Comparison of ENCODE assay signal across 9 cellular contexts in the genomic region with DNA sequence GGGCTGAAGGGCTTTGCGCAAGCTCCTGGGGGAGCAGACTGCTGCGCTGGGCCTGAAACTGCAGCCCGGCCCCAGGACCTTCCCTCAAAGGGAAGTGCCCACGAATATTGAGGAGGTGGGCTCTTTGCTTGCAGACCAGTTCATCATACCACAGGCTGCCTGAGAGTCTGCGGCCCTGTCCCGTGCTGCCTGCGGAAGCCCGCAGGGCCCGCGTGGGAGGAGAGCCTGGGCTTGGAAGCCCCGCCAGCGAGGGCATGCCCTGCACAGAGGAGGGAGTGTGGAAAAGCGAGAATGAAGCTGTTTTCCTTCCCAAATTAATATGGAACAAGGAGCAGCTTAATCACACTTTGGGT.
DNase-seq lines count a peak whose midpoint lies in the region; ATAC-seq and TF ChIP-seq lines count a peak whose summit lies in the region.
"Had no signal": no experiment of that assay in that cellular context is flagged by ENCODE, and none has a peak within 500 bp of the region (broad histone marks: within the 10 kb centered on the region; RNA-seq: fewer than 3 reads in every experiment).

No MANE protein-coding gene starts in this region.

- no peaks in the 10 kb centered on the region for H3K27me3 ChIP-seq in BLaER1 treated with 17β-estradiol and CSF1 and Interleukin-3, amounts not matched to agents 10 nM and 100 nM
- peaks cover 0 to 51% (median 14%) of the 10 kb centered on the region in 45 donors for H3K27me3 ChIP-seq in dorsolateral prefrontal cortex
- no peaks in the 10 kb centered on the region for H3K27me3 ChIP-seq in osteoblast (ENCODE audit: insufficient read depth, low read length)

- peaks cover 0 to 52% (median 12%) of the 10 kb centered on the region in 11 experiments; a peak in 12 of 22 replicates for H3K36me3 ChIP-seq in BLaER1 treated with 17β-estradiol and CSF1 and Interleukin-3, amounts not matched to agents 10 nM and 100 nM
- H3K36me3 ChIP-seq in osteoblast (ENCODE audit: insufficient read depth, low read length) = no peaks in the 10 kb centered on the region

- no peak for DNase-seq in Jurkat, Clone E6-1 (ENCODE audit: low read depth, low spot score)
- DNase-seq in dorsolateral prefrontal cortex (no peak), osteoblast (ENCODE audit: insufficient read length, low spot score, missing footprints) (no peak), anterior cingulate cortex (lab: John Stamatoyannopoulos, UW) (no peak)
- DNase-seq in stimulated activated CD8-positive, alpha-beta memory T cell treated with anti-CD3 and anti-CD28 coated beads, Interleukin-4, amount 100 ng/mL, for 48 hours = no peak
- DNase-seq: cerebellar nuclear complex had no signal

- peaks cover 0 to 85% (median 0%) of the 10 kb centered on the region in 11 experiments; a peak in 9 of 22 replicates for H4K20me1 ChIP-seq in BLaER1 treated with 17β-estradiol and CSF1 and Interleukin-3, amounts not matched to agents 10 nM and 100 nM
- no peaks in the 10 kb centered on the region for H4K20me1 ChIP-seq in osteoblast (ENCODE audit: insufficient read depth, low read length)

- H3K9me3 ChIP-seq in BLaER1 treated with 17β-estradiol and CSF1 and Interleukin-3, amounts not matched to agents 10 nM and 100 nM (replicated peaks in 1 of 11) = peaks cover 0 to 16% (median 0%) of the 10 kb centered on the region in 11 experiments; a peak in 4 of 22 replicates
- no peaks in the 10 kb centered on the region for H3K9me3 ChIP-seq in osteoblast (ENCODE audit: low read depth, low read length)

- H3K79me2 ChIP-seq in osteoblast (ENCODE audit: insufficient read depth, low read length) = no peaks in the 10 kb centered on the region

- H3K4me2 ChIP-seq in BLaER1 treated with 17β-estradiol and CSF1 and Interleukin-3, amounts not matched to agents 10 nM and 100 nM = peak overlapping the region; percentile 41 to 97 (median 81)
- H3K4me2 ChIP-seq in osteoblast (ENCODE audit: insufficient read depth, low read length) = peak overlapping the region; percentile 61

- H2AFZ ChIP-seq in osteoblast (ENCODE audit: low read length) = no peak overlapping the region

- ATAC-seq in HG02610 (IDR thresholded peaks at IDR 0.05; ENCODE audit: unreplicated experiment) (no peak), HG02852 (IDR thresholded peaks at IDR 0.05; ENCODE audit: unreplicated experiment) (no peak)

- H3K27ac ChIP-seq in BLaER1 treated with 17β-estradiol and CSF1 and Interleukin-3, amounts not matched to agents 10 nM and 100 nM = peak overlapping the region in 10 of 11 experiments; percentile 3 to 91 (median 52); a peak in 16 of 22 replicates
- H3K27ac ChIP-seq in dorsolateral prefrontal cortex (peak overlapping the region in 1 of 59 donors; percentile 51), osteoblast (ENCODE audit: low read depth, low read length) (no peak overlapping the region)

- peak overlapping the region in 7 of 11 experiments; percentile 34 to 92 (median 85); a peak in 12 of 22 replicates for H3K9ac ChIP-seq in BLaER1 treated with 17β-estradiol and CSF1 and Interleukin-3, amounts not matched to agents 10 nM and 100 nM

- TF ChIP-seq CTCF in dorsolateral prefrontal cortex (IDR thresholded peaks at IDR 0.05 in 54 of 56, conservative IDR thresholded peaks at IDR 0.05 in 2 of 56; ENCODE audit: low read depth in 1 of 56, partially characterized antibody in 56 of 56) = no peak
- no peak for TF ChIP-seq CTCF in osteoblast (IDR thresholded peaks at IDR 0.05; ENCODE audit: extremely low read depth, low read depth, low read length)

- intact Hi-C loops in dorsolateral prefrontal cortex (cut with DNase I) = no loop called here

- peak overlapping the region; percentile 70 to 94 (median 79); a peak in 19 of 20 replicates for H3K4me3 ChIP-seq in BLaER1 treated with 17β-estradiol and CSF1 and Interleukin-3, amounts not matched to agents 10 nM and 100 nM
- H3K4me3 ChIP-seq in Jurkat, Clone E6-1 (ENCODE audit: low read length) = peak overlapping the region; percentile 66
- peak overlapping the region in 49 of 59 donors; percentile 29 to 76 (median 65) for H3K4me3 ChIP-seq in dorsolateral prefrontal cortex
- H3K4me3 ChIP-seq in osteoblast (ENCODE audit: insufficient read depth, low read length) = peak overlapping the region; percentile 56

- peaks cover 62 to 91% (median 83%) of the 10 kb centered on the region in 10 experiments for H3K4me1 ChIP-seq in BLaER1 treated with 17β-estradiol and CSF1 and Interleukin-3, amounts not matched to agents 10 nM and 100 nM
- H3K4me1 ChIP-seq in osteoblast (ENCODE audit: insufficient read depth, low read length) = peaks cover 2% of the 10 kb centered on the region
